In genomic region chr11:574632-575323, GRCh38 we compare ENCODE assay signal across 6 cellular contexts. TPM values are rescaled to one million over a fixed set of nuclear protein-coding genes. Genes with fewer than 3 reads are reported as not detected.
DNase-seq lines count a peak whose midpoint lies in the region; ATAC-seq, FAIRE-seq and TF ChIP-seq lines count a peak whose summit lies in the region.

No MANE protein-coding gene starts in this region.

- TF ChIP-seq CTCF in K562 (IDR thresholded peaks at IDR 0.05 in 2 of 3, conservative IDR thresholded peaks at IDR 0.05 in 1 of 3; ENCODE audit: insufficient read depth in 2 of 3, low read depth in 1 of 3, low read length in 3 of 3) (no peak), nephron progenitor cell (IDR thresholded peaks at IDR 0.05) (no peak)

- no peaks in the 10 kb centered on the region for H3K36me3 ChIP-seq in GM23248 (ENCODE audit: low read depth)
- H3K36me3 ChIP-seq in K562 (ENCODE audit: control insufficient read depth, insufficient read depth, low read length) = peaks cover 26% of the 10 kb centered on the region; the same call in 2 of the 3 replicates

- peaks cover 4% of the 10 kb centered on the region for H3K27me3 Mint-ChIP-seq in nephron progenitor cell (ENCODE audit: low read depth, poor library complexity)

- intact Hi-C loops in K562 (cut with micrococcal nuclease) = no loop called here

- H4K20me1 ChIP-seq in GM23248 (ENCODE audit: insufficient read depth) (peaks cover 9% of the 10 kb centered on the region; the same call in 1 of the 2 replicates), K562 (replicated peaks; ENCODE audit: control insufficient read depth, insufficient read depth, low read length) (peaks cover 30% of the 10 kb centered on the region)

- peak overlapping the region; percentile 53 for H3K27ac Mint-ChIP-seq in nephron progenitor cell

- no peak overlapping the region for H3K27ac ChIP-seq in GM23248
- H3K27ac ChIP-seq in K562 (ENCODE audit: extremely low read depth, low read depth, low read length) = peak overlapping the region; percentile 69; the same call in 1 of the 3 replicates

- H3K79me2 ChIP-seq in GM23248 (ENCODE audit: insufficient read depth) (peaks cover 31% of the 10 kb centered on the region), K562 (ENCODE audit: control insufficient read depth, insufficient read depth, low read length) (peaks cover 52% of the 10 kb centered on the region)

- peaks cover 10% of the 10 kb centered on the region for H3F3A ChIP-seq in GM23248 (ENCODE audit: insufficient read depth)

- in situ Hi-C loops in GM23248 (cut with MboI) = no loop called here
- in situ Hi-C loops in K562 (cut with MboI) = no loop called here

- H3K36me3 Mint-ChIP-seq in nephron progenitor cell (ENCODE audit: low read depth) = no peaks in the 10 kb centered on the region

- TF ChIP-seq RAD21 in K562 (CRISPR knock-in tag; conservative IDR thresholded peaks at IDR 0.05 in 1 of 2, IDR thresholded peaks at IDR 0.05 in 1 of 2) = no peak

- peaks cover 66% of the 10 kb centered on the region for H3K4me1 Mint-ChIP-seq in nephron progenitor cell

- TF ChIP-seq EP300 in K562 (IDR thresholded peaks at IDR 0.05; ENCODE audit: low read length) = no peak

- TF ChIP-seq POLR2A in K562 (conservative IDR thresholded peaks at IDR 0.05) (no peak), GM18505 (IDR thresholded peaks at IDR 0.05; ENCODE audit: borderline replicate concordance, extremely low read depth, insufficient read depth, insufficient read length) (no peak)

- H3K4me3 ChIP-seq in GM23248 (peak overlapping the region; percentile 82), K562 (peak overlapping the region; percentile 66)

- H3K9me3 ChIP-seq in GM23248 (ENCODE audit: low read depth) = no peaks in the 10 kb centered on the region
- H3K9me3 ChIP-seq in K562 (replicated peaks; ENCODE audit: control insufficient read depth, insufficient read depth, low read depth, low read length) = no peaks in the 10 kb centered on the region

- CTCF ChIA-PET in K562 (lab: Yijun Ruan, JAX; ENCODE audit: low intra/inter-chr PET ratio) = no interaction called here

- DNase-seq in GM23248 (peak; percentile 65), K562 (ENCODE audit: extremely low read depth in 1 of 4, low spot score in 3 of 4) (peak in 1 of 4 experiments; percentile 37), nephron progenitor cell (no peak)

- H3K9ac ChIP-seq in GM23248 (peak overlapping the region; percentile 70), K562 (ENCODE audit: insufficient read depth in 1 of 2, low read depth in 2 of 2, low read length in 2 of 2) (peak overlapping the region; percentile 61 to 91)

- BruUV-seq in K562 (replicated peaks; lab: Mats Ljungman, UMichigan) = no TSS peak

- no peaks in the 10 kb centered on the region for H3K9me3 Mint-ChIP-seq in nephron progenitor cell

- H2AFZ ChIP-seq in GM23248 (peak overlapping the region; percentile 81), K562 (ENCODE audit: low read depth, low read length) (peak overlapping the region; percentile 87; the same call in 1 of the 2 replicates)

- peak overlapping the region; percentile 90 for H3K4me3 Mint-ChIP-seq in nephron progenitor cell

- POLR2A ChIA-PET in K562 (lab: Yijun Ruan, JAX) = interaction anchor here (0.5 to 1.2 kb wide), 6 partner anchors 9 to 173 kb away, joined by 3 to 4 read pairs (median 3); no protein-coding TSS in a partner anchor

- no peak for FAIRE-seq in K562 (lab: Jason Lieb, UNC)

- H3K4me1 ChIP-seq in GM23248 (ENCODE audit: insufficient read depth) = peaks cover 23% of the 10 kb centered on the region
- H3K4me1 ChIP-seq in K562 (replicated peaks in 1 of 2; ENCODE audit: control insufficient read depth in 2 of 2, insufficient read depth in 2 of 2, low read length in 2 of 2) = peaks cover 41 to 68% of the 10 kb centered on the region in 2 experiments

- ATAC-seq in K562 (peak; percentile 5), HG03159 (IDR thresholded peaks at IDR 0.05; ENCODE audit: unreplicated experiment) (no peak), GM21619 (IDR thresholded peaks at IDR 0.05; ENCODE audit: unreplicated experiment) (no peak), GM18505 (IDR thresholded peaks at IDR 0.05; ENCODE audit: unreplicated experiment) (no peak)

- peak overlapping the region; percentile 88 for H3K4me2 ChIP-seq in GM23248 (ENCODE audit: unreplicated experiment)
- H3K4me2 ChIP-seq in K562 (ENCODE audit: insufficient read depth, low read length) = peak overlapping the region; percentile 94

- no peaks in the 10 kb centered on the region for H3K9me2 ChIP-seq in GM23248 (ENCODE audit: insufficient read depth)

- peaks cover 5% of the 10 kb centered on the region for H3K9me1 ChIP-seq in K562 (ENCODE audit: control insufficient read depth, insufficient read depth, low read length)

- no peaks in the 10 kb centered on the region for H3K27me3 ChIP-seq in GM23248 (replicated peaks; ENCODE audit: insufficient read depth)
- no peaks in the 10 kb centered on the region for H3K27me3 ChIP-seq in K562 (ENCODE audit: control insufficient read depth in 2 of 2, insufficient read depth in 2 of 2, low read length in 2 of 2)

- WGBS in GM23248 (ENCODE audit: low coverage in 1 of 2, low lambda C conversion rate in 2 of 2, missing lambda C conversion rate in 2 of 2), 2 experiments = 26 to 30% methylated on average over 23 to 28 of the region's 28 CpGs
- WGBS in K562 (ENCODE audit: insufficient coverage, low coverage, missing lambda C conversion rate) = 12% methylated on average over 23 of the region's 28 CpGs

RNA-seq across cellular contexts. Expression of gene PHRF1, which starts 1.5 kb away (rescaled TPM):
- 27.7 and 30.5 TPM in 2 replicates for total RNA-seq in GM23248 (2014; rRNA removed; shearing (Covaris generic))
- 10.9 and 11.0 TPM in 2 replicates for polyA plus RNA-seq in GM23248 (2016; fragmentation: Nextera tagmentation; extraction: Ambion mirVana)
- 57.3 and 135 TPM in 2 replicates for total RNA-seq in K562 (2011; cell fraction: chromatin; rRNA removed; ENCODE audit: low replicate concordance)
- 56.1 and 60.9 TPM in 2 replicates for total RNA-seq in K562 (2011; cell fraction: nucleolus; rRNA removed)
- total RNA-seq in K562 (2011; cell fraction: nucleoplasm; rRNA removed) = 48.9 and 51.5 TPM in 2 replicates
- total RNA-seq in K562 (2014; rRNA removed) = 20.4 and 28.6 TPM in 2 replicates
- total RNA-seq in K562 (2014; rRNA removed; fragmentation: Illumina TruSeq; extraction: Trizol) = 4.2 and 4.9 TPM in 2 replicates
- total RNA-seq in K562 (2015; rRNA removed; fragmentation: Illumina TruSeq; extraction: Trizol) = 17.4 and 19.1 TPM in 2 replicates
- total RNA-seq in K562 (2021) = 34.5 and 37.2 TPM in 2 replicates
- 7.5 and 10.5 TPM in 2 replicates for polyA plus RNA-seq in K562 (2011; rRNA removed)
- polyA plus RNA-seq in K562 (2011; cell fraction: cytosol; rRNA removed) = 7.2 and 14.5 TPM in 2 replicates
- polyA plus RNA-seq in K562 (2011; cell fraction: nucleus; rRNA removed) = 27.6 and 43.0 TPM in 2 replicates
- polyA plus RNA-seq in K562 (2012) = 12.2 and 16.7 TPM in 2 replicates
- polyA plus RNA-seq in K562 (2014; fragmentation: Illumina TruSeq; extraction: Trizol) = 7.7 and 14.5 TPM in 2 replicates
- under 1 TPM; 0.07 to 0.18 TPM for polyA plus RNA-seq in K562 (2014; fragmentation: Nextera tagmentation; extraction: Ambion mirVana)
- polyA plus RNA-seq in K562 (2014; rRNA removed) = 16.9 and 19.9 TPM in 2 replicates
- 6.1 and 8.0 TPM in 2 replicates for polyA minus RNA-seq in K562 (2011; rRNA and poly(A)+ RNA removed)
- 13.6 and 23.3 TPM in 2 replicates for polyA minus RNA-seq in K562 (2011; cell fraction: cytosol; rRNA and poly(A)+ RNA removed)
- 15.5 and 20.1 TPM in 2 replicates for polyA minus RNA-seq in K562 (2011; cell fraction: nucleus; rRNA and poly(A)+ RNA removed)

RNA-seq across cellular contexts. Expression of gene RASSF7, which starts 14.0 kb away (rescaled TPM):
- total RNA-seq in GM23248 (2014; rRNA removed; shearing (Covaris generic)) = 18.8 and 19.3 TPM in 2 replicates
- 10.6 and 11.9 TPM in 2 replicates for polyA plus RNA-seq in GM23248 (2016; fragmentation: Nextera tagmentation; extraction: Ambion mirVana)
- 15.6 and 50.0 TPM in 2 replicates for total RNA-seq in K562 (2011; cell fraction: chromatin; rRNA removed; ENCODE audit: low replicate concordance)
- 73.5 and 76.5 TPM in 2 replicates for total RNA-seq in K562 (2011; cell fraction: nucleolus; rRNA removed)
- total RNA-seq in K562 (2011; cell fraction: nucleoplasm; rRNA removed) = 28.3 and 32.9 TPM in 2 replicates
- total RNA-seq in K562 (2014; rRNA removed) = 45.2 and 50.3 TPM in 2 replicates
- 1.1 and 2.2 TPM in 2 replicates for total RNA-seq in K562 (2014; rRNA removed; fragmentation: Illumina TruSeq; extraction: Trizol)
- 16.2 and 18.6 TPM in 2 replicates for total RNA-seq in K562 (2015; rRNA removed; fragmentation: Illumina TruSeq; extraction: Trizol)
- total RNA-seq in K562 (2021) = 30.5 and 31.7 TPM in 2 replicates
- polyA plus RNA-seq in K562 (2011; rRNA removed) = 19.8 and 30.3 TPM in 2 replicates
- 43.4 and 94.2 TPM in 2 replicates for polyA plus RNA-seq in K562 (2011; cell fraction: cytosol; rRNA removed)
- polyA plus RNA-seq in K562 (2011; cell fraction: nucleus; rRNA removed) = 170 and 239 TPM in 2 replicates
- 27.7 and 32.0 TPM in 2 replicates for polyA plus RNA-seq in K562 (2012)
- 3.0 and 17.0 TPM in 2 replicates for polyA plus RNA-seq in K562 (2014; fragmentation: Illumina TruSeq; extraction: Trizol)
- polyA plus RNA-seq in K562 (2014; fragmentation: Nextera tagmentation; extraction: Ambion mirVana) = under 1 TPM; 0.41 to 0.92 TPM
- polyA plus RNA-seq in K562 (2014; rRNA removed) = 44.3 and 52.7 TPM in 2 replicates
- 2.7 and 4.7 TPM in 2 replicates for polyA minus RNA-seq in K562 (2011; rRNA and poly(A)+ RNA removed)
- polyA minus RNA-seq in K562 (2011; cell fraction: cytosol; rRNA and poly(A)+ RNA removed) = 10.8 and 13.3 TPM in 2 replicates
- 18.8 and 21.8 TPM in 2 replicates for polyA minus RNA-seq in K562 (2011; cell fraction: nucleus; rRNA and poly(A)+ RNA removed)

RNA-seq across cellular contexts. Expression of gene LMNTD2, which starts 14.2 kb away (rescaled TPM):
- 0.22 and 2.3 TPM in 2 replicates for total RNA-seq in GM23248 (2014; rRNA removed; shearing (Covaris generic))
- 0.35 and 0.36 TPM in 2 replicates for polyA plus RNA-seq in GM23248 (2016; fragmentation: Nextera tagmentation; extraction: Ambion mirVana)
- 3.8 and 17.0 TPM in 2 replicates for total RNA-seq in K562 (2011; cell fraction: chromatin; rRNA removed; ENCODE audit: low replicate concordance)
- 10.9 and 14.7 TPM in 2 replicates for total RNA-seq in K562 (2011; cell fraction: nucleolus; rRNA removed)
- 6.7 and 8.2 TPM in 2 replicates for total RNA-seq in K562 (2011; cell fraction: nucleoplasm; rRNA removed)
- total RNA-seq in K562 (2014; rRNA removed) = 2.0 and 2.9 TPM in 2 replicates
- 0.19 TPM in 1 of 2 replicates, not detected in the other for total RNA-seq in K562 (2014; rRNA removed; fragmentation: Illumina TruSeq; extraction: Trizol)
- total RNA-seq in K562 (2015; rRNA removed; fragmentation: Illumina TruSeq; extraction: Trizol) = 0.98 and 1.1 TPM in 2 replicates
- 3.5 and 3.9 TPM in 2 replicates for total RNA-seq in K562 (2021)
- polyA plus RNA-seq in K562 (2011; rRNA removed) = 1.1 and 2.8 TPM in 2 replicates
- 1.3 and 3.2 TPM in 2 replicates for polyA plus RNA-seq in K562 (2011; cell fraction: cytosol; rRNA removed)
- polyA plus RNA-seq in K562 (2011; cell fraction: nucleus; rRNA removed) = 28.7 and 36.1 TPM in 2 replicates
- polyA plus RNA-seq in K562 (2012) = 3.2 and 9.3 TPM in 2 replicates
- 0.48 and 0.98 TPM in 2 replicates for polyA plus RNA-seq in K562 (2014; fragmentation: Illumina TruSeq; extraction: Trizol)
- not detected for polyA plus RNA-seq in K562 (2014; fragmentation: Nextera tagmentation; extraction: Ambion mirVana)
- 1.8 and 4.2 TPM in 2 replicates for polyA plus RNA-seq in K562 (2014; rRNA removed)
- polyA minus RNA-seq in K562 (2011; rRNA and poly(A)+ RNA removed) = 0.14 and 0.30 TPM in 2 replicates
- polyA minus RNA-seq in K562 (2011; cell fraction: cytosol; rRNA and poly(A)+ RNA removed) = 1.2 and 1.4 TPM in 2 replicates
- 4.0 and 6.1 TPM in 2 replicates for polyA minus RNA-seq in K562 (2011; cell fraction: nucleus; rRNA and poly(A)+ RNA removed)

RNA-seq across cellular contexts. Expression of gene LRRC56, which starts 37.5 kb away (rescaled TPM):
- 1.3 TPM in 1 of 2 replicates, not detected in the other for total RNA-seq in GM23248 (2014; rRNA removed; shearing (Covaris generic))
- polyA plus RNA-seq in GM23248 (2016; fragmentation: Nextera tagmentation; extraction: Ambion mirVana) (0.72 and 0.86 TPM in 2 replicates), K562 (2011; rRNA removed) (1.0 and 1.6 TPM in 2 replicates), K562 (2014; fragmentation: Illumina TruSeq; extraction: Trizol) (0.61 and 1.4 TPM in 2 replicates), K562 (2014; fragmentation: Nextera tagmentation; extraction: Ambion mirVana) (under 1 TPM in 1 of 2 experiments, not detected in 1; 0.03 TPM), K562 (2014; rRNA removed) (3.6 and 4.3 TPM in 2 replicates)
- total RNA-seq in K562 (2011; cell fraction: chromatin; rRNA removed; ENCODE audit: low replicate concordance) = 8.0 and 39.1 TPM in 2 replicates
- total RNA-seq in K562 (2011; cell fraction: nucleolus; rRNA removed) = 24.1 and 24.3 TPM in 2 replicates
- 9.9 and 12.5 TPM in 2 replicates for total RNA-seq in K562 (2011; cell fraction: nucleoplasm; rRNA removed)
- total RNA-seq in K562 (2014; rRNA removed) (1.5 and 1.6 TPM in 2 replicates), K562 (2014; rRNA removed; fragmentation: Illumina TruSeq; extraction: Trizol) (0.13 and 0.22 TPM in 2 replicates), K562 (2015; rRNA removed; fragmentation: Illumina TruSeq; extraction: Trizol) (1.0 and 1.3 TPM in 2 replicates), K562 (2021) (3.4 and 4.5 TPM in 2 replicates)
- 0.84 and 3.6 TPM in 2 replicates for polyA plus RNA-seq in K562 (2011; cell fraction: cytosol; rRNA removed)
- polyA plus RNA-seq in K562 (2011; cell fraction: nucleus; rRNA removed) = 11.6 and 26.8 TPM in 2 replicates
- 3.3 and 10.8 TPM in 2 replicates for polyA plus RNA-seq in K562 (2012)
- polyA minus RNA-seq in K562 (2011; rRNA and poly(A)+ RNA removed) = 0.45 and 0.77 TPM in 2 replicates
- polyA minus RNA-seq in K562 (2011; cell fraction: cytosol; rRNA and poly(A)+ RNA removed) = 0.86 and 1.1 TPM in 2 replicates
- 3.6 and 4.6 TPM in 2 replicates for polyA minus RNA-seq in K562 (2011; cell fraction: nucleus; rRNA and poly(A)+ RNA removed)

RNA-seq across cellular contexts. Expression of gene HRAS, which starts 39.4 kb away (rescaled TPM):
- total RNA-seq in GM23248 (2014; rRNA removed; shearing (Covaris generic)) = 62.1 and 83.7 TPM in 2 replicates
- 76.9 and 85.3 TPM in 2 replicates for polyA plus RNA-seq in GM23248 (2016; fragmentation: Nextera tagmentation; extraction: Ambion mirVana)
- total RNA-seq in K562 (2011; cell fraction: chromatin; rRNA removed; ENCODE audit: low replicate concordance) = 31.9 and 88.4 TPM in 2 replicates
- 70.2 and 80.9 TPM in 2 replicates for total RNA-seq in K562 (2011; cell fraction: nucleolus; rRNA removed)
- 37.3 and 47.9 TPM in 2 replicates for total RNA-seq in K562 (2011; cell fraction: nucleoplasm; rRNA removed)
- 73.5 and 75.9 TPM in 2 replicates for total RNA-seq in K562 (2014; rRNA removed)
- total RNA-seq in K562 (2014; rRNA removed; fragmentation: Illumina TruSeq; extraction: Trizol) = 11.3 and 16.8 TPM in 2 replicates
- total RNA-seq in K562 (2015; rRNA removed; fragmentation: Illumina TruSeq; extraction: Trizol) = 41.3 and 43.3 TPM in 2 replicates
- 64.9 and 68.5 TPM in 2 replicates for total RNA-seq in K562 (2021)
- 29.6 and 34.9 TPM in 2 replicates for polyA plus RNA-seq in K562 (2011; rRNA removed)
- 39.3 and 69.6 TPM in 2 replicates for polyA plus RNA-seq in K562 (2011; cell fraction: cytosol; rRNA removed)
- 98.3 and 113 TPM in 2 replicates for polyA plus RNA-seq in K562 (2011; cell fraction: nucleus; rRNA removed)
- polyA plus RNA-seq in K562 (2012) = 47.4 and 91.9 TPM in 2 replicates
- polyA plus RNA-seq in K562 (2014; fragmentation: Illumina TruSeq; extraction: Trizol) = 28.0 and 46.2 TPM in 2 replicates
- polyA plus RNA-seq in K562 (2014; fragmentation: Nextera tagmentation; extraction: Ambion mirVana) = 1 to 10 TPM; 2.8 to 5.8 TPM
- 52.0 and 61.3 TPM in 2 replicates for polyA plus RNA-seq in K562 (2014; rRNA removed)
- 17.3 and 37.2 TPM in 2 replicates for polyA minus RNA-seq in K562 (2011; rRNA and poly(A)+ RNA removed)
- polyA minus RNA-seq in K562 (2011; cell fraction: cytosol; rRNA and poly(A)+ RNA removed) = 18.2 and 20.6 TPM in 2 replicates
- polyA minus RNA-seq in K562 (2011; cell fraction: nucleus; rRNA and poly(A)+ RNA removed) = 13.1 and 25.3 TPM in 2 replicates
